13 cellular contexts compared by ENCODE assay signal in genomic region chr19:49403404-49404187, GRCh38. TPM values are rescaled to one million over a fixed set of nuclear protein-coding genes. Genes with fewer than 3 reads are reported as not detected.
A peak's percentile ranks its signal among the peaks of the same experiment; 100 is the strongest.
DNase-seq lines count a peak whose midpoint lies in the region; ATAC-seq, FAIRE-seq and TF ChIP-seq lines count a peak whose summit lies in the region.
"Had no signal": no experiment of that assay in that cellular context is flagged by ENCODE, and none has a peak within 500 bp of the region (broad histone marks: within the 10 kb centered on the region; RNA-seq: fewer than 3 reads in every experiment).

No MANE protein-coding gene starts in this region.

- peak; percentile 78 for FAIRE-seq in HTR-8/SVneo (lab: Jason Lieb, UNC)
- FAIRE-seq: islet of Langerhans had no signal

- peaks cover 16% of the 10 kb centered on the region for H3K27me3 Mint-ChIP-seq in brain
- peaks cover 22% of the 10 kb centered on the region for H3K27me3 Mint-ChIP-seq in progenitor cell of endocrine pancreas

- H3K4me3 Mint-ChIP-seq in brain (peak overlapping the region in 1 of 5 experiments; percentile 51), progenitor cell of endocrine pancreas (ENCODE audit: low read depth) (no peak overlapping the region)

- peaks cover 19% of the 10 kb centered on the region for H3K4me1 Mint-ChIP-seq in brain
- peaks cover 7% of the 10 kb centered on the region for H3K4me1 Mint-ChIP-seq in progenitor cell of endocrine pancreas (ENCODE audit: low read depth)

- H3K27ac Mint-ChIP-seq in brain: peak overlapping the region in 3 of 5 experiments; percentile 41 to 91 (median 88)
- H3K27ac Mint-ChIP-seq in progenitor cell of endocrine pancreas: peak overlapping the region; percentile 76

- no peak for TF ChIP-seq CTCF in brain (conservative IDR thresholded peaks at IDR 0.05)
- no peak for TF ChIP-seq CTCF in progenitor cell of endocrine pancreas (IDR thresholded peaks at IDR 0.05; ENCODE audit: unreplicated experiment)

- H3K36me3 Mint-ChIP-seq in brain (no peaks in the 10 kb centered on the region), progenitor cell of endocrine pancreas (ENCODE audit: insufficient read depth) (no peaks in the 10 kb centered on the region)

- DNase-seq in HTR-8/SVneo (ENCODE audit: insufficient read length, low spot score) (peak; percentile 60), NCI-H2171 treated with DMSO at 0.1 percent for 48 hours (lab: John Stamatoyannopoulos, UW) (peak; percentile 100), progenitor cell of endocrine pancreas (ENCODE audit: low spot score, unreplicated experiment) (no peak), SIG-M5 treated with dmso at 0.1 percent for 504 hours (lab: John Stamatoyannopoulos, UW; ENCODE audit: unreplicated experiment) (no peak), MV-4-11 (lab: John Stamatoyannopoulos, UW) (no peak)
- DNase-seq: activated CD4-positive, alpha-beta T cell treated with anti-CD3 and anti-CD28 coated beads for 4 hours; central memory CD4-positive, alpha-beta T cell; NCI-H2227 treated with DMSO at 0.1 percent for 48 hours; stimulated activated CD4-positive, alpha-beta T cell treated with anti-CD3 and anti-CD28 coated beads, Interleukin-12 subunit alpha, Interleukin-12 subunit beta, amount 100 ng/mL, for 4 hours had no signal

- peaks cover 0 to 4% (median 0%) of the 10 kb centered on the region in 5 experiments for H3K9me3 Mint-ChIP-seq in brain
- no peaks in the 10 kb centered on the region for H3K9me3 Mint-ChIP-seq in progenitor cell of endocrine pancreas (ENCODE audit: low read depth)

- no peak for ATAC-seq in HG03378 (IDR thresholded peaks at IDR 0.05; ENCODE audit: unreplicated experiment)

RNA-seq across cellular contexts. Expression of gene KASH5, which starts 15.5 kb away (rescaled TPM):
- not detected for polyA plus RNA-seq in brain (ENCODE audit: insufficient read depth, low read depth, low replicate concordance)
- total RNA-seq in progenitor cell of endocrine pancreas: not detected in 2 replicates
- total RNA-seq: temporal lobe had no signal

RNA-seq across cellular contexts. Expression of gene PTH2, which starts 19.6 kb away (rescaled TPM):
- not detected for polyA plus RNA-seq in brain (ENCODE audit: insufficient read depth, low read depth, low replicate concordance)
- not detected in 2 replicates for total RNA-seq in progenitor cell of endocrine pancreas
- total RNA-seq: temporal lobe had no signal

RNA-seq across cellular contexts. Expression of gene GFY, which starts 21.6 kb away (rescaled TPM):
- polyA plus RNA-seq in brain (ENCODE audit: insufficient read depth, low read depth, low replicate concordance): 0.97 TPM
- not detected in 2 replicates for total RNA-seq in progenitor cell of endocrine pancreas

RNA-seq across cellular contexts. Expression of gene SLC17A7, which starts 37.7 kb away (rescaled TPM):
- 132 TPM for polyA plus RNA-seq in brain (ENCODE audit: insufficient read depth, low read depth, low replicate concordance)
- total RNA-seq in progenitor cell of endocrine pancreas: 0.29 TPM in 2 replicates

RNA-seq across cellular contexts. Expression of gene DKKL1, which starts 39.9 kb away (rescaled TPM):
- 4.0 TPM for polyA plus RNA-seq in brain (ENCODE audit: insufficient read depth, low read depth, low replicate concordance)
- total RNA-seq in progenitor cell of endocrine pancreas: 3.6 and 5.2 TPM in 2 replicates
- total RNA-seq: temporal lobe had no signal

Comparison
In these comparisons a context has a peak if more than half of its experiments do, and no peak if none do; other contexts are left out.
1. DNase-seq: peak in HTR-8/SVneo (single experiment) and NCI-H2171 treated with DMSO at 0.1 percent for 48 hours (single experiment); none in progenitor cell of endocrine pancreas (single experiment), SIG-M5 treated with dmso at 0.1 percent for 504 hours (single experiment) and MV-4-11 (single experiment).